In the genomic region with DNA sequence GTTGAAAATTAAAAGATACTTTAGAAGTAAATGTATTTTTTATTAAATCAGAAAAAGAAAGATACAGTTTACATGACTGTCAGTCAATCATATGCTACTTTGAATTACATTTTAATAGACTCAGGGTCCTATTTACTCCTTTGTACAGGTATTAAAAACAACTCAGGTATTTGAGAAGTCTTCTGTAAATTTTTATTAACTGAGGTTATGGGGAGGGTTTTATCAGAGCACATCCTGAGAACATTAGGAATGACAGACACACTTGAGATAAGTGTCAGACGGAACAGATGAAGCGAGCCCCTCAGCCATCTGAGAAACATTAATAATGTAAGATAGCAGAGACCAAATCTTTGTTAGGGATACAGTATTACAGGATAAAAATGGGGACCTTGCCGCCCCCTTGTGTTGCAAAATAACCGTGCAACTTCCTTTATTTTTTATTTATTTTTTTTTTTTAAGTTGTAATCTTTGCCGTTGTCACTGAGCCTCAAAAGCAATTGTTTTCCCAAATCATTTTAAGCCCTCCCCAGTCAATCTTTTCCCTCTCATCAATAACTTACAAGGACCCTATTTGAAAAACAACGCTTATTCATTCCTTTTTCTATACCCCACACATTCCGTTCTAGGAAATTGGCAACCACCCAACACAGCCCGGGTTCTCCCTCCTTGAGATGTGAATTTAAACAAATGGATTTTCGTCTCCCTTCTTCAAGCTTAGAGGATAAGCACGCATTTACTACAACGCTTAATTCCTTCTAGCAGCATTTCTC, we compare ENCODE assay signal across 2 cellular contexts.
TF ChIP-seq lines count a peak whose summit lies in the region.

No MANE protein-coding gene starts in this region.

TF ChIP-seq in IMR-90, 13 proteins besides CTCF, POLR2A, EP300 and RAD21:
- TF ChIP-seq SMC3 (IDR thresholded peaks at IDR 0.05; ENCODE audit: low read depth, low read length) = peak; percentile 76
- TF ChIP-seq, protein P1, sequence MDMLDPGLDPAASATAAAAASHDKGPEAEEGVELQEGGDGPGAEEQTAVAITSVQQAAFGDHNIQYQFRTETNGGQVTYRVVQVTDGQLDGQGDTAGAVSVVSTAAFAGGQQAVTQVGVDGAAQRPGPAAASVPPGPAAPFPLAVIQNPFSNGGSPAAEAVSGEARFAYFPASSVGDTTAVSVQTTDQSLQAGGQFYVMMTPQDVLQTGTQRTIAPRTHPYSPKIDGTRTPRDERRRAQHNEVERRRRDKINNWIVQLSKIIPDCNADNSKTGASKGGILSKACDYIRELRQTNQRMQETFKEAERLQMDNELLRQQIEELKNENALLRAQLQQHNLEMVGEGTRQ (IDR thresholded peaks at IDR 0.05; ENCODE audit: low read depth, low read length) = no peak
- TF ChIP-seq CEBPB (IDR thresholded peaks at IDR 0.05; ENCODE audit: low read depth, low read length) = 0 out of 2 replicates have a peak, but pooled peaks have one; percentile 16
- no peak for TF ChIP-seq FOS (IDR thresholded peaks at IDR 0.05; ENCODE audit: low read depth, low read length)
- TF ChIP-seq CHD1 (IDR thresholded peaks at IDR 0.05; ENCODE audit: low read depth, low read length) = no peak

TF ChIP-seq in H1, 55 proteins besides CTCF, POLR2A, EP300 and RAD21:
- TF ChIP-seq SIX5 (IDR thresholded peaks at IDR 0.05; ENCODE audit: low read depth, low read length) (no peak), TBP (IDR thresholded peaks at IDR 0.05; ENCODE audit: low read depth, low read length) (no peak), SAP30 (IDR thresholded peaks at IDR 0.05; ENCODE audit: insufficient read depth, insufficient replicate concordance, low read length) (no peak), HDAC2 (IDR thresholded peaks at IDR 0.05; ENCODE audit: borderline replicate concordance in 1 of 2, low read depth in 2 of 2, low read length in 2 of 2) (no peak)
TF ChIP-seq in H1: peak in this region for 0.
